8 cellular contexts compared by ENCODE assay signal in the genomic region with DNA sequence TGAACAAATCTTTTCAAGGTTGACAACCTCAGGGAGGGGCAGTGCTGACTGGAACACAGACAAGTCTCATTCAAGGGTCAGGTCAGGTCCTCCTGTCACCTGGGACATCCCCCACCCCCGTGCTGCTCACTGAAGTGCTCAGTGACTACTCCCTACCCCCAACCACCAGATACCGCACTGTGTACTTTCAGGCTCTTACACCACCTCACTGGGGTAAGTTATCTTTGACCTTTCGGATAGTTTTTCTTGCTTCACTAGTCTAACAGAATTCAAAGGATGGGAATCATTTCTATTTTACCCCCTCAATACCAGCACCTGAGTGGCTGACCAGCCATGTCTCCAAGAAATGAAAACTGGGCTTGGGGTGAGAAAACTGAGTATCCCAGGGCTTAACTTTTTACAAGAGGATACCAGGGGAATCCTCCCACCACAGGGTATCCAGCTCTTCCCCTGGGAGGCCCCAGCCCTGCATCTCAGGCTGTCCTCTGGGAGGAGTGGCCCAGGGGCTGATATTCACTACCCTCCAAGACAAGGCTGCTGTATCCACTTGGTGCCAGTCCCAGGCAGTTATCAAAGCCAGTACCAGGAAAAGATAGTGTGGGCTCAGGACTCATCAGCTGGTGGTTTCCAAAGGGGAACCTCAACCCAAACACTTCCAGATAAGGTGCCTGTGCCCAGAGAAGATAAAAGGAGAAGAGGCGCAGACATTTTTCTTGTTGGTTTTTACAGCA. TPM values are rescaled to one million over a fixed set of nuclear protein-coding genes. Genes with fewer than 3 reads are reported as not detected.
A peak's percentile ranks its signal among the peaks of the same experiment; 100 is the strongest.
DNase-seq lines count a peak whose midpoint lies in the region; ATAC-seq and TF ChIP-seq lines count a peak whose summit lies in the region.

No MANE protein-coding gene starts in this region.

- POLR2A ChIA-PET in activated CD4-positive, alpha-beta T cell treated with anti-CD3 and anti-CD28 coated beads, Interleukin-2, amount 10 ng/mL, durations not matched to agents 7 days and 5 days (lab: Charles Lee) = interaction anchor here (0.6 to 0.7 kb wide), 2 partner anchors 106 to 408 kb away, joined by 3 to 4 read pairs; no protein-coding TSS in a partner anchor

- H3K4me3 ChIP-seq in heart right ventricle = peak overlapping the region in 2 of 10 donors; percentile 77 to 96

- no peaks in the 10 kb centered on the region; the same call in 1 of the 2 replicates for H3K27me3 Mint-ChIP-seq in HFFc6 (ENCODE audit: insufficient read depth)
- H3K27me3 Mint-ChIP-seq in activated CD4-positive, alpha-beta T cell treated with anti-CD3 and anti-CD28 coated beads, Interleukin-2, amount 10 ng/mL, durations not matched to agents 7 days and 5 days = no peaks in the 10 kb centered on the region

- intact Hi-C loops in heart right ventricle (cut with DNase I) = loop anchor here in 4 of 10 donors (5.0 kb wide), 2 partner anchors 36 to 39 kb away; a partner anchor contains a TSS

- H3K4me3 Mint-ChIP-seq in HFFc6 = peak overlapping the region; percentile 35; the same call in 1 of the 2 replicates
- H3K4me3 Mint-ChIP-seq in activated CD4-positive, alpha-beta T cell treated with anti-CD3 and anti-CD28 coated beads, Interleukin-2, amount 10 ng/mL, durations not matched to agents 7 days and 5 days = peak overlapping the region; percentile 95

- WGBS in heart right ventricle, 2 donors = 60 to 67% methylated on average over 4 of the region's 4 CpGs

- peak overlapping the region in 9 of 10 donors; percentile 28 to 98 (median 92) for H3K27ac ChIP-seq in heart right ventricle

- DNase-seq in HFFc6 (no peak), heart right ventricle (peak in 1 of 2 donors; percentile 20), NCI-H510A (lab: John Stamatoyannopoulos, UW) (no peak)
- peak; percentile 17 for DNase-seq in activated CD4-positive, alpha-beta T cell treated with anti-CD3 and anti-CD28 coated beads, Interleukin-2, amount 10 ng/mL, durations not matched to agents 7 days and 5 days
- DNase-seq in stimulated activated CD8-positive, alpha-beta memory T cell treated with anti-CD3 and anti-CD28 coated beads, Interleukin-7, amount 100 ng/mL, for 24 hours (ENCODE audit: low read depth) = peak; percentile 26

- peaks cover 21% of the 10 kb centered on the region for H3K4me1 Mint-ChIP-seq in HFFc6 (ENCODE audit: low read depth)
- peaks cover 31% of the 10 kb centered on the region for H3K4me1 Mint-ChIP-seq in activated CD4-positive, alpha-beta T cell treated with anti-CD3 and anti-CD28 coated beads, Interleukin-2, amount 10 ng/mL, durations not matched to agents 7 days and 5 days

- H3K27ac Mint-ChIP-seq in HFFc6 = no peak overlapping the region
- peak overlapping the region; percentile 99 for H3K27ac Mint-ChIP-seq in activated CD4-positive, alpha-beta T cell treated with anti-CD3 and anti-CD28 coated beads, Interleukin-2, amount 10 ng/mL, durations not matched to agents 7 days and 5 days

- H3K27me3 ChIP-seq in heart right ventricle = no peaks in the 10 kb centered on the region

- peaks cover 17% of the 10 kb centered on the region for H3K36me3 Mint-ChIP-seq in HFFc6 (ENCODE audit: low read depth)
- peaks cover 28% of the 10 kb centered on the region for H3K36me3 Mint-ChIP-seq in activated CD4-positive, alpha-beta T cell treated with anti-CD3 and anti-CD28 coated beads, Interleukin-2, amount 10 ng/mL, durations not matched to agents 7 days and 5 days (ENCODE audit: low read depth)

- peaks cover 10% of the 10 kb centered on the region; the same call in 1 of the 2 replicates for H3K9me3 Mint-ChIP-seq in HFFc6
- peaks cover 28% of the 10 kb centered on the region for H3K9me3 Mint-ChIP-seq in activated CD4-positive, alpha-beta T cell treated with anti-CD3 and anti-CD28 coated beads, Interleukin-2, amount 10 ng/mL, durations not matched to agents 7 days and 5 days

- CTCF ChIA-PET in activated CD4-positive, alpha-beta T cell treated with anti-CD3 and anti-CD28 coated beads, Interleukin-2, amount 10 ng/mL, durations not matched to agents 7 days and 5 days (lab: Charles Lee) = interaction anchor here (0.6 to 0.7 kb wide), 2 partner anchors 70 to 129 kb away, joined by 3 to 4 read pairs; no protein-coding TSS in a partner anchor

- ATAC-seq in heart right ventricle (peak in 6 of 8 donors; percentile 24 to 48 (median 34)), HG03565 (IDR thresholded peaks at IDR 0.05; ENCODE audit: unreplicated experiment) (no peak), GM19328 (IDR thresholded peaks at IDR 0.05; ENCODE audit: unreplicated experiment) (no peak), GM18867 (IDR thresholded peaks at IDR 0.05; ENCODE audit: unreplicated experiment) (no peak)

- no peaks in the 10 kb centered on the region for H3K9me3 ChIP-seq in heart right ventricle

- H3K4me1 ChIP-seq in heart right ventricle = peaks cover 0 to 29% (median 18%) of the 10 kb centered on the region in 9 donors

- TF ChIP-seq CTCF in HFFc6 (IDR thresholded peaks at IDR 0.05) (no peak), heart right ventricle (IDR thresholded peaks at IDR 0.05) (no peak)

- no peaks in the 10 kb centered on the region for H3K36me3 ChIP-seq in heart right ventricle

RNA-seq across cellular contexts. Expression of a gene that starts 2.1 kb away (rescaled TPM):
- 1 to 10 TPM; 1.5 to 2.1 (median 1.8) TPM for total RNA-seq in HFFc6 (2021; fragmentation: NEBNext Ultra II Directional; extraction: Animal tissue kit (Norgen Biotek cat#: 25700))
- total RNA-seq in activated CD4-positive, alpha-beta T cell treated with anti-CD3 and anti-CD28 coated beads, Interleukin-2, amount 10 ng/mL, durations not matched to agents 7 days and 5 days = 1 to 10 TPM; 3.8 to 3.9 TPM
- total RNA-seq in heart right ventricle = 1 to 10 TPM; 2.1 to 6.2 (median 4.5) TPM
- 1 to 10 TPM; 1.6 to 2.9 TPM for polyA plus RNA-seq in heart right ventricle

RNA-seq across cellular contexts. Expression of a gene that starts 34.1 kb away (rescaled TPM):
- total RNA-seq in HFFc6 (2021; fragmentation: NEBNext Ultra II Directional; extraction: Animal tissue kit (Norgen Biotek cat#: 25700)) = 1 to 10 TPM; 2.1 to 3.1 (median 2.7) TPM
- total RNA-seq in activated CD4-positive, alpha-beta T cell treated with anti-CD3 and anti-CD28 coated beads, Interleukin-2, amount 10 ng/mL, durations not matched to agents 7 days and 5 days = 1 to 10 TPM in 1 of 2 experiments, under 1 TPM in 1; 0.50 to 1.2 TPM
- total RNA-seq in heart right ventricle = 1 to 10 TPM; 2.3 to 6.1 (median 4.0) TPM
- polyA plus RNA-seq in heart right ventricle = under 1 TPM; 0.54 to 0.95 TPM

RNA-seq across cellular contexts. Expression of a gene that starts 36.7 kb away (rescaled TPM):
- total RNA-seq in HFFc6 (2021; fragmentation: NEBNext Ultra II Directional; extraction: Animal tissue kit (Norgen Biotek cat#: 25700)) = 1 to 10 TPM; 6.6 to 7.6 (median 7.3) TPM
- total RNA-seq in activated CD4-positive, alpha-beta T cell treated with anti-CD3 and anti-CD28 coated beads, Interleukin-2, amount 10 ng/mL, durations not matched to agents 7 days and 5 days = 10 to 100 TPM; 15.5 to 15.7 TPM
- 10 to 100 TPM in 6 of 10 donors, 1 to 10 TPM in 4; 7.5 to 12.7 (median 10.4) TPM for total RNA-seq in heart right ventricle
- polyA plus RNA-seq in heart right ventricle = 10 to 100 TPM in 1 of 2 donors, 1 to 10 TPM in 1; 6.3 to 16.1 TPM

Comparison
In these comparisons a context has a peak if more than half of its experiments do, and no peak if none do; other contexts are left out.
1. DNase-seq: peak in activated CD4-positive, alpha-beta T cell treated with anti-CD3 and anti-CD28 coated beads, Interleukin-2, amount 10 ng/mL, durations not matched to agents 7 days and 5 days (single experiment) and stimulated activated CD8-positive, alpha-beta memory T cell treated with anti-CD3 and anti-CD28 coated beads, Interleukin-7, amount 100 ng/mL, for 24 hours (single experiment); none in HFFc6 (single experiment) and NCI-H510A (single experiment).
2. ATAC-seq: peak in heart right ventricle (6 of 8); none in HG03565 (single experiment), GM19328 (single experiment) and GM18867 (single experiment).